18 cellular contexts compared by ENCODE assay signal in the genomic region with DNA sequence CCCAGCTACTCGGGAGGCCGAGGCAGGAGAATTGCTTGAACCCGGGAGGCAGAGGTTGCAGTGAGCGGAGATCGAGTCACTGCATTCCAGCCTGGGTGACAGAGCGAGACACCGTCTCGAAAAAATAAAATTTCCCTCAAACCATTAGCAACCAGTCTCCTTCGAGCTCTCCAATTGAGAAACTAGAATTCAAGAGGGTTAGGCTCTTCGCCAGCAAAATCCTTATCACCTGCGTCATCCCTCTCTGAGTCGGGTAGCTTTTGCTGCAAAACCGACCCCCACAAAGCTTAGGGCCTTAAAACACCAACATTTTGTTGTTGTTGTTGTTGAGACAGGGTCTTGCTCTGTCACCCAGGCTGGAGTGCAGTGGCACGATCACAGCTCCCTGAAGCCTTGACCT.
DNase-seq lines count a peak whose midpoint lies in the region; ATAC-seq, FAIRE-seq and TF ChIP-seq lines count a peak whose summit lies in the region.
"Had no signal": no experiment of that assay in that cellular context is flagged by ENCODE, and none has a peak within 500 bp of the region (broad histone marks: within the 10 kb centered on the region; RNA-seq: fewer than 3 reads in every experiment).

No MANE protein-coding gene starts in this region.

- no peaks in the 10 kb centered on the region for H3K27me3 ChIP-seq in astrocyte (ENCODE audit: insufficient read depth, low read length)
- no peaks in the 10 kb centered on the region for H3K27me3 ChIP-seq in lower lobe of right lung (ENCODE audit: low read depth)

- no peak overlapping the region for H3K4me2 ChIP-seq in astrocyte (ENCODE audit: low read length)

- H4K20me1 ChIP-seq in astrocyte (ENCODE audit: insufficient read depth, low read length), result no peaks in the 10 kb centered on the region

- H3K27ac ChIP-seq in astrocyte (ENCODE audit: low read depth, low read length), result no peak overlapping the region
- no peak overlapping the region for H3K27ac ChIP-seq in lower lobe of right lung
- H3K27ac ChIP-seq: GM23248 had no signal

- H3K27ac Mint-ChIP-seq in astrocyte (ENCODE audit: unreplicated experiment), result no peak overlapping the region
- H3K27ac Mint-ChIP-seq: CD4-positive, alpha-beta memory T cell had no signal

- no peak overlapping the region for H3K4me3 ChIP-seq in astrocyte (ENCODE audit: insufficient read depth, low read depth, low read length)
- no peak overlapping the region for H3K4me3 ChIP-seq in lower lobe of right lung
- H3K4me3 ChIP-seq: GM12878, GM23248 had no signal

- no peak overlapping the region for H3K9ac ChIP-seq in astrocyte (ENCODE audit: low read length)
- H3K9ac ChIP-seq: GM23248 had no signal

- no peaks in the 10 kb centered on the region for H3K79me2 ChIP-seq in astrocyte (ENCODE audit: insufficient read depth, low read length)

- H3K4me3 Mint-ChIP-seq in astrocyte (ENCODE audit: unreplicated experiment), result no peak overlapping the region
- H3K4me3 Mint-ChIP-seq: CD4-positive, alpha-beta memory T cell had no signal

- TF ChIP-seq CTCF in astrocyte (IDR thresholded peaks at IDR 0.05; ENCODE audit: insufficient read depth, low read depth, low read length), result no peak
- TF ChIP-seq CTCF in lower lobe of right lung (IDR thresholded peaks at IDR 0.05), result no peak

- H3K36me3 ChIP-seq in astrocyte (ENCODE audit: insufficient read depth, low read length), result no peaks in the 10 kb centered on the region
- no peaks in the 10 kb centered on the region for H3K36me3 ChIP-seq in lower lobe of right lung

- H3K9me3 ChIP-seq in astrocyte (ENCODE audit: insufficient read depth, low read depth, low read length), result no peaks in the 10 kb centered on the region
- no peaks in the 10 kb centered on the region for H3K9me3 ChIP-seq in lower lobe of right lung

- ATAC-seq in lower lobe of right lung (no peak), HG02763 (IDR thresholded peaks at IDR 0.05; ENCODE audit: unreplicated experiment) (no peak)
- ATAC-seq: GM12878 had no signal

- H3K4me1 Mint-ChIP-seq in astrocyte (ENCODE audit: low read depth, unreplicated experiment), result no peaks in the 10 kb centered on the region
- H3K4me1 Mint-ChIP-seq: CD4-positive, alpha-beta memory T cell had no signal

- no peaks in the 10 kb centered on the region for H3K27me3 Mint-ChIP-seq in astrocyte (ENCODE audit: low read depth, unreplicated experiment)
- H3K27me3 Mint-ChIP-seq: CD4-positive, alpha-beta memory T cell had no signal

- no peaks in the 10 kb centered on the region for H3K36me3 Mint-ChIP-seq in astrocyte (ENCODE audit: low read depth, unreplicated experiment)
- H3K36me3 Mint-ChIP-seq: CD4-positive, alpha-beta memory T cell had no signal

- no peak overlapping the region for H2AFZ ChIP-seq in astrocyte (ENCODE audit: low read depth, low read length)
- H2AFZ ChIP-seq: GM23248 had no signal

- H3K4me1 ChIP-seq in astrocyte (ENCODE audit: insufficient read depth, low read length) (no peaks in the 10 kb centered on the region), lower lobe of right lung (no peaks in the 10 kb centered on the region)

- peak; percentile 40 for DNase-seq in M059J (ENCODE audit: low read depth)
- peak; percentile 16 for DNase-seq in astrocyte (ENCODE audit: low read depth)
- peak; percentile 64 for DNase-seq in mesenteric fat pad (ENCODE audit: low spot score)
- DNase-seq in lower lobe of right lung, result no peak
- DNase-seq in head of caudate nucleus, result no peak
- DNase-seq: C1 segment of cervical spinal cord; Calu3; CD4-positive, alpha-beta memory T cell; COR-L47; DMS79 treated with DMSO at 0.1 percent for 48 hours; GDM1; GM23248; H7; HCEC 1CT had no signal

- no peak for FAIRE-seq in astrocyte (lab: Jason Lieb, UNC)
- FAIRE-seq: GM12878, GM19239, H1 had no signal

- intact Hi-C loops in lower lobe of right lung (cut with DNase I) (no loop called here), head of caudate nucleus (cut with DNase I) (loop anchor here (10.0 kb wide), 1 partner anchor 604 kb away; no protein-coding TSS in a partner anchor)

- H3K9me3 Mint-ChIP-seq in astrocyte (ENCODE audit: unreplicated experiment), result no peaks in the 10 kb centered on the region

Comparison
In these comparisons a context has a peak if more than half of its experiments do, and no peak if none do; other contexts are left out.
1. DNase-seq: peak in M059J (single experiment), astrocyte (single experiment) and mesenteric fat pad (single experiment); none in lower lobe of right lung (single experiment) and head of caudate nucleus (0 of 42).